28 cellular contexts compared by ENCODE assay signal in the genomic region with DNA sequence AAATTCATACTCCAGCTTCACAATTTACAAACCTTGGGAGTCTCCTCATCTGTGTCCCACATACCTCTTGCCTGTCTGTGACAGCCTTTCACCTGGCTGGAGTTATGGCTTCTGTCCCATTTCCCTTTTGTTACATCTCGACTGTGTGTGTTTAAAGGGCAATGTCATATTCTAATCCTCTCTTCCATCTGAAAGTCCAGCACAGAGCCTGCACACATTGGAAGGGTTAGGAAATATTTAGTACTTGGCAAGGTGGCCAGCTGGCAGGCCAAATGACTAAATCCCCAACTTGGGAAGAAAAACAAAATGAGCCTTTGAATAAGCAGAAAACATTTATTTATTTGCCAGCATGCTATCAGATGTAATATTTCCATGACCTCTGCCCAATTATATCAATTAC.
A peak's percentile ranks its signal among the peaks of the same experiment; 100 is the strongest.
DNase-seq lines count a peak whose midpoint lies in the region; ATAC-seq and TF ChIP-seq lines count a peak whose summit lies in the region.
"Had no signal": no experiment of that assay in that cellular context is flagged by ENCODE, and none has a peak within 500 bp of the region (broad histone marks: within the 10 kb centered on the region; RNA-seq: fewer than 3 reads in every experiment).

No MANE protein-coding gene starts in this region.

- H3K36me3 ChIP-seq in lung (ENCODE audit: control insufficient read depth in 2 of 2, insufficient read depth in 2 of 2, low read length in 2 of 2) (no peaks in the 10 kb centered on the region), aorta (ENCODE audit: control insufficient read depth in 1 of 2, insufficient read depth in 2 of 2, low read length in 1 of 2) (no peaks in the 10 kb centered on the region)
- H3K36me3 ChIP-seq: prostate gland, thoracic aorta had no signal

- ATAC-seq in lung (ENCODE audit: insufficient read depth, low FRiP score) (peak; percentile 16), aorta (ENCODE audit: low FRiP score) (peak; percentile 68)

- intact Hi-C loops in aorta (cut with DNase I): no loop called here

- H3K9me3 ChIP-seq in lung (ENCODE audit: control insufficient read depth in 2 of 2, insufficient read depth in 1 of 2, low read length in 1 of 2) (no peaks in the 10 kb centered on the region), aorta (ENCODE audit: control insufficient read depth, low read length) (no peaks in the 10 kb centered on the region)
- H3K9me3 ChIP-seq: prostate gland, thoracic aorta had no signal

- 58 to 74% methylated on average over 1 of the region's 1 CpG for WGBS in lung, 2 donors
- 0 to 11% methylated on average over 1 of the region's 1 CpG for WGBS in aorta, 2 donors

- H3K27me3 ChIP-seq in lung (ENCODE audit: control insufficient read depth, insufficient read depth) (no peaks in the 10 kb centered on the region), aorta (ENCODE audit: control insufficient read depth in 1 of 2, insufficient read depth in 2 of 2, low read length in 1 of 2) (no peaks in the 10 kb centered on the region)
- H3K27me3 ChIP-seq: dorsolateral prefrontal cortex had no signal

- H3K27ac ChIP-seq in lung (ENCODE audit: low read depth in 1 of 2, low read length in 1 of 2) (no peak overlapping the region), aorta (ENCODE audit: low read depth in 1 of 2, low read length in 2 of 2) (no peak overlapping the region)
- H3K27ac ChIP-seq: 22Rv1, prostate gland, thoracic aorta had no signal

- H3K4me3 ChIP-seq in lung (no peak overlapping the region), aorta (ENCODE audit: low read length in 2 of 2) (no peak overlapping the region)
- H3K4me3 ChIP-seq: dorsolateral prefrontal cortex, prostate gland, thoracic aorta had no signal

- TF ChIP-seq CTCF in lung (IDR thresholded peaks at IDR 0.05; ENCODE audit: control extremely low read depth, extremely low read depth): no peak

- no peaks in the 10 kb centered on the region for H3K4me1 ChIP-seq in lung (ENCODE audit: control insufficient read depth in 2 of 2, insufficient read depth in 2 of 2, low read length in 2 of 2)
- no peaks in the 10 kb centered on the region for H3K4me1 ChIP-seq in aorta (ENCODE audit: control insufficient read depth in 1 of 2, insufficient read depth in 2 of 2, low read length in 2 of 2)
- H3K4me1 ChIP-seq: prostate gland had no signal

- DNase-seq in NCI-H1105 treated with DMSO at 0.1 percent for 48 hours (lab: John Stamatoyannopoulos, UW) (peak; percentile 32), NCI-H1105 (lab: John Stamatoyannopoulos, UW) (no peak), cerebellar cortex (ENCODE audit: low spot score) (peak; percentile 86), lung (ENCODE audit: low spot score) (no peak), aorta (no peak), NCI-H748 treated with DMSO at 0.1 percent for 48 hours (lab: John Stamatoyannopoulos, UW) (no peak), NCI-H2171 treated with DMSO at 0.1 percent for 48 hours (lab: John Stamatoyannopoulos, UW) (no peak), NK-92 (lab: John Stamatoyannopoulos, UW; ENCODE audit: unreplicated experiment) (no peak)
- DNase-seq: activated CD4-positive, alpha-beta T cell treated with anti-CD3 and anti-CD28 coated beads for 1 hour; activated CD8-positive, alpha-beta memory T cell treated with anti-CD3 and anti-CD28 coated beads for 24 hours; activated effector memory CD4-positive, alpha-beta T cell treated with anti-CD3 and anti-CD28 coated beads, Interleukin-2, amount 50 U/mL, for 16 hours; activated naive CD8-positive, alpha-beta T cell treated with anti-CD3 and anti-CD28 coated beads for 36 hours; activated T-cell treated with anti-CD3 and anti-CD28 coated beads, Interleukin-2, amount 50 U/mL, for 1 hour; AML-193; CD4-positive, alpha-beta T cell; Kasumi-1; kidney glomerular epithelial cell; NCI-H1092; NCI-H2029 treated with DMSO at 0.1 percent for 48 hours; NCI-H345; NCI-H774; RPMI8226; stimulated activated naive CD4-positive, alpha-beta T cell; T-helper 2 cell had no signal

Comparison
In these comparisons a context has a peak if more than half of its experiments do, and no peak if none do; other contexts are left out.
1. DNase-seq: peak in NCI-H1105 treated with DMSO at 0.1 percent for 48 hours (single experiment) and cerebellar cortex (single experiment); none in NCI-H1105 (single experiment), lung (single experiment), aorta (0 of 2), NCI-H748 treated with DMSO at 0.1 percent for 48 hours (single experiment), NCI-H2171 treated with DMSO at 0.1 percent for 48 hours (single experiment) and NK-92 (single experiment).